Comparison of ENCODE assay signal across 8 cellular contexts in genomic region chr3:185943363-185944106, GRCh38. TPM values are rescaled to one million over a fixed set of nuclear protein-coding genes. Genes with fewer than 3 reads are reported as not detected.
DNase-seq lines count a peak whose midpoint lies in the region; ATAC-seq, FAIRE-seq and TF ChIP-seq lines count a peak whose summit lies in the region.

No MANE protein-coding gene starts in this region.

- intact Hi-C loops in GM12878 (cut with micrococcal nuclease; ENCODE audit: unreplicated experiment): no loop called here

- TF ChIP-seq EP300 in GM12878 (IDR thresholded peaks at IDR 0.05; ENCODE audit: borderline replicate concordance in 1 of 2, control insufficient read depth in 1 of 2, low read depth in 2 of 2, low read length in 2 of 2): no peak

- H3K27ac ChIP-seq in GM12878 (ENCODE audit: control insufficient read depth, insufficient read depth) (no peak overlapping the region), small intestine (ENCODE audit: low read depth in 1 of 2, low read length in 1 of 2) (peak overlapping the region in 1 of 2 donors; percentile 46)

- in situ Hi-C loops in GM12878 (cut with MboI): loop anchor here (25.0 kb wide), 1 partner anchor 844 kb away; the partner anchor contains the start of gene EIF4A2

- peak; percentile 94 to 99 (median 99) for TF ChIP-seq CTCF in GM12878 (IDR thresholded peaks at IDR 0.05 in 2 of 3, conservative IDR thresholded peaks at IDR 0.05 in 1 of 3; ENCODE audit: control insufficient read depth in 2 of 3, extremely low read depth in 1 of 3, insufficient read depth in 1 of 3, low read depth in 3 of 3, low read length in 3 of 3)

- ATAC-seq in HG02943 (IDR thresholded peaks at IDR 0.05; ENCODE audit: low read depth, unreplicated experiment) (peak; percentile 87), GM12878 (peak; percentile 98)

- H3K9ac ChIP-seq in GM12878 (ENCODE audit: control insufficient read depth, insufficient read depth, low read length): no peak overlapping the region

- peak; percentile 84 for DNase-seq in activated gamma-delta T cell treated with Interleukin-2 at 50 U/mL for 16 hours
- no peak for DNase-seq in activated gamma-delta T cell (lab: John Stamatoyannopoulos, UW)
- peak; percentile 80 for DNase-seq in NCI-H187 treated with DMSO at 0.1 percent for 48 hours (lab: John Stamatoyannopoulos, UW)
- peak; percentile 42 for DNase-seq in T1000 (lab: John Stamatoyannopoulos, UW)
- peak; percentile 51 for DNase-seq in GM12878 (ENCODE audit: low read depth, low spot score)
- peak; percentile 75 for DNase-seq in iPS DF 19.7 (ENCODE audit: low read depth, low spot score)
- DNase-seq in small intestine: peak; percentile 90

- BruUV-seq in GM12878 (replicated peaks; lab: Mats Ljungman, UMichigan): no TSS peak

- H3K4me3 ChIP-seq in GM12878 (no peak overlapping the region), small intestine (ENCODE audit: low read depth in 1 of 2, low read length in 2 of 2) (no peak overlapping the region)

- RAD21 ChIA-PET in GM12878 (lab: Charles Lee; ENCODE audit: unreplicated experiment): interaction anchor here (0.6 to 2.7 kb wide), 33 partner anchors 11 to 837 kb away, joined by 3 to 29 read pairs (median 6); no protein-coding TSS in a partner anchor

- no peak for TF ChIP-seq POLR2A in GM12878 (IDR thresholded peaks at IDR 0.05; ENCODE audit: low read depth, low read length)

- H4K20me1 ChIP-seq in GM12878 (ENCODE audit: control insufficient read depth, insufficient read depth): no peaks in the 10 kb centered on the region

- POLR2A ChIA-PET in GM12878 (lab: Charles Lee): interaction anchor here (0.9 to 1.8 kb wide), 10 partner anchors 9 to 627 kb away, joined by 3 to 7 read pairs (median 4); partner anchors contain the start of gene DNAJB11

- peak; percentile 67 for TF ChIP-seq RAD21 in GM12878 (IDR thresholded peaks at IDR 0.05; ENCODE audit: insufficient read depth, low read depth, low read length)

- peak overlapping the region; percentile 49 for H3K4me2 ChIP-seq in GM12878 (ENCODE audit: control insufficient read depth, insufficient read depth)

- H3K9me3 ChIP-seq in GM12878 (replicated peaks; ENCODE audit: control insufficient read depth, insufficient read depth, low read length) (no peaks in the 10 kb centered on the region), small intestine (ENCODE audit: control insufficient read depth, low read depth) (no peaks in the 10 kb centered on the region)

- CTCF ChIA-PET in GM12878 (lab: Yijun Ruan, JAX): interaction anchor here (0.6 to 3.9 kb wide), 87 partner anchors 8 to 1102 kb away, joined by 3 to 87 read pairs (median 5); partner anchors contain the start of gene TBCCD1

- WGBS in GM12878 (ENCODE audit: insufficient coverage, insufficient replicate concordance, low lambda C conversion rate, missing lambda C conversion rate): under 1% methylated on average over 6 of the region's 6 CpGs
- 12 to 19% (median 13%) methylated on average over 6 of the region's 6 CpGs for WGBS in small intestine, 3 donors

- no peaks in the 10 kb centered on the region for H3K79me2 ChIP-seq in GM12878 (ENCODE audit: control insufficient read depth, insufficient read depth, low read length)

- FAIRE-seq in GM12878 (lab: Jason Lieb, UNC): peak; percentile 95
- no peak for FAIRE-seq in small intestine (lab: Jason Lieb, UNC)

- H3K27me3 ChIP-seq in GM12878 (replicated peaks in 1 of 2; ENCODE audit: control insufficient read depth in 2 of 2, insufficient read depth in 2 of 2, low read length in 1 of 2) (0 out of 4 replicates have a peak, but pooled peaks cover 0 to 4% of the 10 kb centered on the region in 2 experiments), small intestine (ENCODE audit: control insufficient read depth in 2 of 2, insufficient read depth in 2 of 2, low read length in 2 of 2) (no peaks in the 10 kb centered on the region)

- H3K4me1 ChIP-seq in GM12878 (ENCODE audit: control insufficient read depth, insufficient read depth, low read length) (peaks cover 5% of the 10 kb centered on the region; the same call in 1 of the 2 replicates), small intestine (ENCODE audit: control insufficient read depth in 2 of 2, insufficient read depth in 1 of 2, low read depth in 1 of 2, low read length in 1 of 2) (no peaks in the 10 kb centered on the region)

- H2AFZ ChIP-seq in GM12878 (ENCODE audit: control insufficient read depth, low read depth, low read length): peak overlapping the region; percentile 79

- SMC1A ChIA-PET in GM12878 (lab: Charles Lee; ENCODE audit: uncharacterized antibody, unreplicated experiment): interaction anchor here (0.6 to 3.5 kb wide), 32 partner anchors 10 to 878 kb away, joined by 3 to 25 read pairs (median 5); partner anchors contain the start of gene EIF4A2

- H3K36me3 ChIP-seq in GM12878 (ENCODE audit: control insufficient read depth in 2 of 2, insufficient read depth in 2 of 2, low read length in 1 of 2): no peaks in the 10 kb centered on the region
- no peaks in the 10 kb centered on the region for H3K36me3 ChIP-seq in small intestine (ENCODE audit: control insufficient read depth in 2 of 2, insufficient read depth in 2 of 2, low read length in 2 of 2)

TF ChIP-seq in GM12878, 131 proteins besides CTCF, POLR2A, EP300 and RAD21:
- 0 out of 2 replicates have a peak, but pooled peaks have one; percentile 56 for TF ChIP-seq STAT1 (conservative IDR thresholded peaks at IDR 0.05)
- TF ChIP-seq ZNF207 (IDR thresholded peaks at IDR 0.05; ENCODE audit: borderline replicate concordance): 0 out of 2 replicates have a peak, but pooled peaks have one; percentile 35
- peak; percentile 43; the same call in 1 of the 2 replicates for TF ChIP-seq YY1 (IDR thresholded peaks at IDR 0.05; ENCODE audit: low read depth, low read length)
- no peak for TF ChIP-seq BRCA1 (IDR thresholded peaks at IDR 0.05; ENCODE audit: low read depth, low read length)
- TF ChIP-seq MEF2B (IDR thresholded peaks at IDR 0.05; ENCODE audit: partially characterized antibody, poor library complexity, severe bottlenecking): peak; percentile 79
- TF ChIP-seq POLR2AphosphoS5 (IDR thresholded peaks at IDR 0.05; ENCODE audit: low read length): no peak
- 0 out of 2 replicates have a peak, but pooled peaks have one; percentile 64 for TF ChIP-seq SMARCA5 (IDR thresholded peaks at IDR 0.05)
- TF ChIP-seq RB1 (IDR thresholded peaks at IDR 0.05; ENCODE audit: borderline replicate concordance): peak; percentile 31; the same call in 1 of the 2 replicates
- peak; percentile 29; the same call in 1 of the 2 replicates for TF ChIP-seq RUNX3 (IDR thresholded peaks at IDR 0.05; ENCODE audit: low read length)
- 0 out of 2 replicates have a peak, but pooled peaks have one; percentile 40 for TF ChIP-seq MXI1 (IDR thresholded peaks at IDR 0.05; ENCODE audit: low read depth, low read length)
- TF ChIP-seq SMC3 (IDR thresholded peaks at IDR 0.05; ENCODE audit: borderline replicate concordance, low read length): peak; percentile 58; the same call in 1 of the 2 replicates
- peak; percentile 14 for TF ChIP-seq RELA (IDR thresholded peaks at IDR 0.05; ENCODE audit: borderline replicate concordance, partially characterized antibody)
- TF ChIP-seq ETV6 (conservative IDR thresholded peaks at IDR 0.05 in 1 of 2, IDR thresholded peaks at IDR 0.05 in 1 of 2; ENCODE audit: borderline replicate concordance in 1 of 2, low read depth in 1 of 2): no peak
- TF ChIP-seq IKZF1 (conservative IDR thresholded peaks at IDR 0.05): peak; percentile 47
- peak; percentile 31 for TF ChIP-seq KLF5 (IDR thresholded peaks at IDR 0.05; ENCODE audit: partially characterized antibody)
TF ChIP-seq in GM12878: peak in this region for 12.

RNA-seq across cellular contexts. Expression of gene TRA2B, which starts 5.7 kb away (rescaled TPM):
- total RNA-seq in GM12878 (2013; cell fraction: nucleolus; rRNA removed): 623 and 632 TPM in 2 replicates
- total RNA-seq in GM12878 (2014; rRNA removed): 302 and 313 TPM in 2 replicates
- 286 and 317 TPM in 2 replicates for total RNA-seq in GM12878 (2014; rRNA removed; fragmentation: Illumina TruSeq; extraction: Trizol)
- 213 and 233 TPM in 2 replicates for total RNA-seq in GM12878 (2021)
- 121 TPM for polyA plus RNA-seq in GM12878 (2011; ENCODE audit: low read depth)
- polyA plus RNA-seq in GM12878 (2011; rRNA removed): 284 and 406 TPM in 2 replicates
- 144 and 166 TPM in 2 replicates for polyA plus RNA-seq in GM12878 (2011; cell fraction: cytosol; rRNA removed)
- 281 and 356 TPM in 2 replicates for polyA plus RNA-seq in GM12878 (2011; cell fraction: nucleus; rRNA removed)
- polyA plus RNA-seq in GM12878 (2012): 129 and 187 TPM in 2 replicates
- polyA plus RNA-seq in GM12878 (2014; fragmentation: Illumina TruSeq; extraction: Trizol): 271 and 356 TPM in 2 replicates
- polyA plus RNA-seq in GM12878 (2014; fragmentation: Nextera tagmentation; extraction: Ambion mirVana): 100 to 1,000 TPM; 130 to 153 TPM
- 267 and 277 TPM in 2 replicates for polyA plus RNA-seq in GM12878 (2014; rRNA removed)
- polyA plus RNA-seq in GM12878 (2016; fragmentation: Nextera tagmentation; extraction: Ambion mirVana): 100 to 1,000 TPM; 285 to 291 TPM
- polyA minus RNA-seq in GM12878 (2011; rRNA and poly(A)+ RNA removed): 214 and 234 TPM in 2 replicates
- polyA minus RNA-seq in GM12878 (2011; cell fraction: cytosol; rRNA and poly(A)+ RNA removed): 134 and 165 TPM in 2 replicates
- 363 and 564 TPM in 2 replicates for polyA minus RNA-seq in GM12878 (2011; cell fraction: nucleus; rRNA and poly(A)+ RNA removed)
- 10 to 100 TPM; 48.5 to 87.1 (median 57.8) TPM for polyA plus RNA-seq in small intestine
